Comparison of ENCODE assay signal across 2 cellular contexts in genomic region chr11:3971756-3972404, GRCh38.
A peak's percentile ranks its signal among the peaks of the same experiment; 100 is the strongest.
TF ChIP-seq lines count a peak whose summit lies in the region.

No MANE protein-coding gene starts in this region.

TF ChIP-seq in IMR-90, 13 proteins besides CTCF, POLR2A, EP300 and RAD21 (continued from another document):
- TF ChIP-seq, protein P1, sequence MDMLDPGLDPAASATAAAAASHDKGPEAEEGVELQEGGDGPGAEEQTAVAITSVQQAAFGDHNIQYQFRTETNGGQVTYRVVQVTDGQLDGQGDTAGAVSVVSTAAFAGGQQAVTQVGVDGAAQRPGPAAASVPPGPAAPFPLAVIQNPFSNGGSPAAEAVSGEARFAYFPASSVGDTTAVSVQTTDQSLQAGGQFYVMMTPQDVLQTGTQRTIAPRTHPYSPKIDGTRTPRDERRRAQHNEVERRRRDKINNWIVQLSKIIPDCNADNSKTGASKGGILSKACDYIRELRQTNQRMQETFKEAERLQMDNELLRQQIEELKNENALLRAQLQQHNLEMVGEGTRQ (IDR thresholded peaks at IDR 0.05; ENCODE audit: low read depth, low read length): no peak
- TF ChIP-seq RCOR1 (IDR thresholded peaks at IDR 0.05; ENCODE audit: insufficient replicate concordance, low read length) (no peak), MXI1 (IDR thresholded peaks at IDR 0.05; ENCODE audit: borderline replicate concordance, low read depth, low read length) (no peak), BHLHE40 (IDR thresholded peaks at IDR 0.05; ENCODE audit: low read depth, low read length) (no peak), FOS (IDR thresholded peaks at IDR 0.05; ENCODE audit: low read depth, low read length) (no peak), SMC3 (IDR thresholded peaks at IDR 0.05; ENCODE audit: low read depth, low read length) (peak; percentile 26; the same call in 1 of the 2 replicates)
- TF ChIP-seq, protein P2, sequence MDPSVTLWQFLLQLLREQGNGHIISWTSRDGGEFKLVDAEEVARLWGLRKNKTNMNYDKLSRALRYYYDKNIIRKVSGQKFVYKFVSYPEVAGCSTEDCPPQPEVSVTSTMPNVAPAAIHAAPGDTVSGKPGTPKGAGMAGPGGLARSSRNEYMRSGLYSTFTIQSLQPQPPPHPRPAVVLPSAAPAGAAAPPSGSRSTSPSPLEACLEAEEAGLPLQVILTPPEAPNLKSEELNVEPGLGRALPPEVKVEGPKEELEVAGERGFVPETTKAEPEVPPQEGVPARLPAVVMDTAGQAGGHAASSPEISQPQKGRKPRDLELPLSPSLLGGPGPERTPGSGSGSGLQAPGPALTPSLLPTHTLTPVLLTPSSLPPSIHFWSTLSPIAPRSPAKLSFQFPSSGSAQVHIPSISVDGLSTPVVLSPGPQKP (IDR thresholded peaks at IDR 0.05; ENCODE audit: borderline replicate concordance, low read depth, low read length): no peak

TF ChIP-seq in GM12878, 131 proteins besides CTCF, POLR2A, EP300 and RAD21:
- TF ChIP-seq, protein P3, sequence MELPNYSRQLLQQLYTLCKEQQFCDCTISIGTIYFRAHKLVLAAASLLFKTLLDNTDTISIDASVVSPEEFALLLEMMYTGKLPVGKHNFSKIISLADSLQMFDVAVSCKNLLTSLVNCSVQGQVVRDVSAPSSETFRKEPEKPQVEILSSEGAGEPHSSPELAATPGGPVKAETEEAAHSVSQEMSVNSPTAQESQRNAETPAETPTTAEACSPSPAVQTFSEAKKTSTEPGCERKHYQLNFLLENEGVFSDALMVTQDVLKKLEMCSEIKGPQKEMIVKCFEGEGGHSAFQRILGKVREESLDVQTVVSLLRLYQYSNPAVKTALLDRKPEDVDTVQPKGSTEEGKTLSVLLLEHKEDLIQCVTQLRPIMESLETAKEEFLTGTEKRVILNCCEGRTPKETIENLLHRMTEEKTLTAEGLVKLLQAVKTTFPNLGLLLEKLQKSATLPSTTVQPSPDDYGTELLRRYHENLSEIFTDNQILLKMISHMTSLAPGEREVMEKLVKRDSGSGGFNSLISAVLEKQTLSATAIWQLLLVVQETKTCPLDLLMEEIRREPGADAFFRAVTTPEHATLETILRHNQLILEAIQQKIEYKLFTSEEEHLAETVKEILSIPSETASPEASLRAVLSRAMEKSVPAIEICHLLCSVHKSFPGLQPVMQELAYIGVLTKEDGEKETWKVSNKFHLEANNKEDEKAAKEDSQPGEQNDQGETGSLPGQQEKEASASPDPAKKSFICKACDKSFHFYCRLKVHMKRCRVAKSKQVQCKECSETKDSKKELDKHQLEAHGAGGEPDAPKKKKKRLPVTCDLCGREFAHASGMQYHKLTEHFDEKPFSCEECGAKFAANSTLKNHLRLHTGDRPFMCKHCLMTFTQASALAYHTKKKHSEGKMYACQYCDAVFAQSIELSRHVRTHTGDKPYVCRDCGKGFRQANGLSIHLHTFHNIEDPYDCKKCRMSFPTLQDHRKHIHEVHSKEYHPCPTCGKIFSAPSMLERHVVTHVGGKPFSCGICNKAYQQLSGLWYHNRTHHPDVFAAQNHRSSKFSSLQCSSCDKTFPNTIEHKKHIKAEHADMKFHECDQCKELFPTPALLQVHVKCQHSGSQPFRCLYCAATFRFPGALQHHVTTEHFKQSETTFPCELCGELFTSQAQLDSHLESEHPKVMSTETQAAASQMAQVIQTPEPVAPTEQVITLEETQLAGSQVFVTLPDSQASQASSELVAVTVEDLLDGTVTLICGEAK (IDR thresholded peaks at IDR 0.05; ENCODE audit: borderline replicate concordance): no peak
- no peak for TF ChIP-seq SKIL (IDR thresholded peaks at IDR 0.05; ENCODE audit: low read depth, poor library complexity, severe bottlenecking)
- TF ChIP-seq E2F4 (IDR thresholded peaks at IDR 0.05; ENCODE audit: low read depth, low read length): no peak
- no peak for TF ChIP-seq RUNX3 (IDR thresholded peaks at IDR 0.05; ENCODE audit: low read length)
- TF ChIP-seq ATF7 (IDR thresholded peaks at IDR 0.05; ENCODE audit: low read depth): no peak
- TF ChIP-seq TAF1 (IDR thresholded peaks at IDR 0.05; ENCODE audit: borderline replicate concordance, low read depth, low read length): no peak
- no peak for TF ChIP-seq ESRRA (IDR thresholded peaks at IDR 0.05; ENCODE audit: low read length)
TF ChIP-seq in GM12878: peak in this region for 0.
